In the genomic region with DNA sequence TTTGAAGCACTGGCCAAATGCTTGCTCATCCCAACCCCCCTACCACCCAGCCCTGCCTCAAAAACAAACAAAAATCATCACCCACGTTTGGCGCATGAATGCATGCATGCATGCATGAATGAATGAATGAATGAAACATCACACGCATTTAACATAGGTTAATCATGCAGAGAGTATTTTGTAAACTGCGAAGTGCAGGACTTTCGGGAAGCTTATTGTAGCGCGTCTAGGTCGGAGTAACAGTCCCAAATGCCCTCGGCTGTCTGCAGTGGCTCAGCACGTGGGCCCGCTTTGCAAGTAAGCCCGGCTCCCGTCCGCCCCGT, we compare ENCODE assay signal across 9 cellular contexts. TPM values are rescaled to one million over a fixed set of nuclear protein-coding genes. Genes with fewer than 3 reads are reported as not detected.
DNase-seq lines count a peak whose midpoint lies in the region; ATAC-seq and TF ChIP-seq lines count a peak whose summit lies in the region.
"Had no signal": no experiment of that assay in that cellular context is flagged by ENCODE, and none has a peak within 500 bp of the region (broad histone marks: within the 10 kb centered on the region; RNA-seq: fewer than 3 reads in every experiment).

No MANE protein-coding gene starts in this region.

- H3K9me3 ChIP-seq in SK-N-SH, result no peaks in the 10 kb centered on the region
- H3K9me3 ChIP-seq: right atrium auricular region had no signal

- H3K27ac Mint-ChIP-seq in activated naive CD8-positive, alpha-beta T cell treated with anti-CD3 and anti-CD28 coated beads, Interleukin-2, amount 50 U/mL, for 24 hours, result peak overlapping the region; percentile 31
- H3K27ac Mint-ChIP-seq in progenitor cell of endocrine pancreas, result peak overlapping the region; percentile 37

- peak overlapping the region; percentile 85 for H3K4me3 Mint-ChIP-seq in activated naive CD8-positive, alpha-beta T cell treated with anti-CD3 and anti-CD28 coated beads, Interleukin-2, amount 50 U/mL, for 24 hours
- peak overlapping the region; percentile 69 for H3K4me3 Mint-ChIP-seq in progenitor cell of endocrine pancreas (ENCODE audit: low read depth)

- no peak overlapping the region for H3K9ac ChIP-seq in SK-N-SH

- POLR2A ChIA-PET in SK-N-SH (lab: Yijun Ruan, JAX), result interaction anchor here (0.7 to 1.7 kb wide), 3 partner anchors 12 to 156 kb away, joined by 4 to 8 read pairs (median 4); a partner anchor contains a TSS

- DNase-seq in SK-N-SH, result no peak
- DNase-seq in activated naive CD8-positive, alpha-beta T cell treated with anti-CD3 and anti-CD28 coated beads, Interleukin-2, amount 50 U/mL, for 24 hours, result no peak
- DNase-seq in progenitor cell of endocrine pancreas (ENCODE audit: low spot score, unreplicated experiment), result no peak
- no peak for DNase-seq in ureter (ENCODE audit: low spot score)
- no peak for DNase-seq in AG08395 (ENCODE audit: low spot score)
- DNase-seq in activated effector memory CD4-positive, alpha-beta T cell treated with anti-CD3 and anti-CD28 coated beads, Interleukin-2, amount 50 U/mL, for 16 hours, result no peak

- peaks cover 8% of the 10 kb centered on the region for H3K4me1 Mint-ChIP-seq in activated naive CD8-positive, alpha-beta T cell treated with anti-CD3 and anti-CD28 coated beads, Interleukin-2, amount 50 U/mL, for 24 hours
- H3K4me1 Mint-ChIP-seq in progenitor cell of endocrine pancreas (ENCODE audit: low read depth), result peaks cover 14% of the 10 kb centered on the region

- peaks cover 1% of the 10 kb centered on the region for H3F3A ChIP-seq in SK-N-SH (replicated peaks; ENCODE audit: insufficient read depth)

- no peaks in the 10 kb centered on the region for H3K36me3 Mint-ChIP-seq in activated naive CD8-positive, alpha-beta T cell treated with anti-CD3 and anti-CD28 coated beads, Interleukin-2, amount 50 U/mL, for 24 hours (ENCODE audit: low read depth)
- peaks cover 5% of the 10 kb centered on the region for H3K36me3 Mint-ChIP-seq in progenitor cell of endocrine pancreas (ENCODE audit: insufficient read depth)

- ATAC-seq in SK-N-SH treated with all-trans-retinoic acid at 6 μM for 48 hours (no peak), HG03159 (IDR thresholded peaks at IDR 0.05; ENCODE audit: unreplicated experiment) (peak; percentile 65)
- no peak for ATAC-seq in activated naive CD8-positive, alpha-beta T cell treated with anti-CD3 and anti-CD28 coated beads, Interleukin-2, amount 50 U/mL, for 24 hours

- TF ChIP-seq RAD21 in SK-N-SH (IDR thresholded peaks at IDR 0.05; ENCODE audit: low read length), result no peak

- H3K36me3 ChIP-seq in SK-N-SH (replicated peaks in 1 of 2; ENCODE audit: control insufficient read depth in 1 of 2, insufficient read depth in 2 of 2, low read length in 1 of 2), result peaks cover 2 to 17% of the 10 kb centered on the region in 2 experiments
- H3K36me3 ChIP-seq: right atrium auricular region had no signal

- TF ChIP-seq CTCF in SK-N-SH (IDR thresholded peaks at IDR 0.05) (no peak), progenitor cell of endocrine pancreas (IDR thresholded peaks at IDR 0.05; ENCODE audit: unreplicated experiment) (no peak)

- H3K4me2 ChIP-seq in SK-N-SH, result no peak overlapping the region

- CTCF ChIA-PET in SK-N-SH (lab: Yijun Ruan, JAX), result interaction anchor here (1.0 to 1.4 kb wide), 4 partner anchors 8 to 24 kb away, joined by 3 to 4 read pairs (median 4); no protein-coding TSS in a partner anchor

- H3K9me3 Mint-ChIP-seq in activated naive CD8-positive, alpha-beta T cell treated with anti-CD3 and anti-CD28 coated beads, Interleukin-2, amount 50 U/mL, for 24 hours, result no peaks in the 10 kb centered on the region
- H3K9me3 Mint-ChIP-seq in progenitor cell of endocrine pancreas (ENCODE audit: low read depth), result no peaks in the 10 kb centered on the region

- WGBS in SK-N-SH (ENCODE audit: low lambda C conversion rate), result 25% methylated on average over 8 of the region's 15 CpGs

- peaks cover 16% of the 10 kb centered on the region for H3K79me2 ChIP-seq in SK-N-SH (ENCODE audit: insufficient read depth)

- peak overlapping the region; percentile 73; the same call in 1 of the 2 replicates for H2AFZ ChIP-seq in SK-N-SH (ENCODE audit: low read depth)

- H3K4me1 ChIP-seq in SK-N-SH (ENCODE audit: control insufficient read depth in 1 of 2, insufficient read depth in 2 of 2, low read depth in 1 of 2, low read length in 1 of 2), result peaks cover 9% of the 10 kb centered on the region in 2 experiments; a peak in 2 of 4 replicates

- no peaks in the 10 kb centered on the region for H3K9me2 ChIP-seq in SK-N-SH

- no peak for TF ChIP-seq EP300 in SK-N-SH (IDR thresholded peaks at IDR 0.05; ENCODE audit: borderline replicate concordance in 1 of 2, low read depth in 1 of 2, low read length in 1 of 2)

- no peaks in the 10 kb centered on the region for H3K27me3 ChIP-seq in SK-N-SH (ENCODE audit: insufficient read depth)
- H3K27me3 ChIP-seq: right atrium auricular region had no signal

- H3K27me3 Mint-ChIP-seq in activated naive CD8-positive, alpha-beta T cell treated with anti-CD3 and anti-CD28 coated beads, Interleukin-2, amount 50 U/mL, for 24 hours, result peaks cover 2% of the 10 kb centered on the region
- peaks cover 9% of the 10 kb centered on the region for H3K27me3 Mint-ChIP-seq in progenitor cell of endocrine pancreas

- H3K4me3 ChIP-seq in SK-N-SH (ENCODE audit: low read depth in 2 of 2, low read length in 1 of 2), result no peak overlapping the region

- no peaks in the 10 kb centered on the region for H4K20me1 ChIP-seq in SK-N-SH (ENCODE audit: insufficient read depth)

- H3K27ac ChIP-seq in SK-N-SH (ENCODE audit: low read depth in 2 of 2, low read length in 1 of 2), result no peak overlapping the region

TF ChIP-seq in SK-N-SH, 30 proteins besides CTCF, POLR2A, EP300 and RAD21:
- TF ChIP-seq, protein P1, sequence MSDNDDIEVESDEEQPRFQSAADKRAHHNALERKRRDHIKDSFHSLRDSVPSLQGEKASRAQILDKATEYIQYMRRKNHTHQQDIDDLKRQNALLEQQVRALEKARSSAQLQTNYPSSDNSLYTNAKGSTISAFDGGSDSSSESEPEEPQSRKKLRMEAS (IDR thresholded peaks at IDR 0.05; ENCODE audit: low read depth), result peak; percentile 99
- TF ChIP-seq, protein P2, sequence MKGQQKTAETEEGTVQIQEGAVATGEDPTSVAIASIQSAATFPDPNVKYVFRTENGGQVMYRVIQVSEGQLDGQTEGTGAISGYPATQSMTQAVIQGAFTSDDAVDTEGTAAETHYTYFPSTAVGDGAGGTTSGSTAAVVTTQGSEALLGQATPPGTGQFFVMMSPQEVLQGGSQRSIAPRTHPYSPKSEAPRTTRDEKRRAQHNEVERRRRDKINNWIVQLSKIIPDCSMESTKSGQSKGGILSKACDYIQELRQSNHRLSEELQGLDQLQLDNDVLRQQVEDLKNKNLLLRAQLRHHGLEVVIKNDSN (IDR thresholded peaks at IDR 0.05; ENCODE audit: borderline replicate concordance, low read depth), result peak; percentile 42; the same call in 1 of the 2 replicates
- no peak for TF ChIP-seq SMC3 (IDR thresholded peaks at IDR 0.05; ENCODE audit: low read depth, low read length)
- peak; percentile 94 for TF ChIP-seq MXI1 (IDR thresholded peaks at IDR 0.05; ENCODE audit: low read depth, low read length)

TF ChIP-seq in SK-N-SH treated with all-trans-retinoic acid at 6 μM for 48 hours, 23 proteins besides CTCF, POLR2A, EP300 and RAD21:
- TF ChIP-seq ESRRG (CRISPR knock-in tag; IDR thresholded peaks at IDR 0.05), result no peak
- TF ChIP-seq, protein P3, sequence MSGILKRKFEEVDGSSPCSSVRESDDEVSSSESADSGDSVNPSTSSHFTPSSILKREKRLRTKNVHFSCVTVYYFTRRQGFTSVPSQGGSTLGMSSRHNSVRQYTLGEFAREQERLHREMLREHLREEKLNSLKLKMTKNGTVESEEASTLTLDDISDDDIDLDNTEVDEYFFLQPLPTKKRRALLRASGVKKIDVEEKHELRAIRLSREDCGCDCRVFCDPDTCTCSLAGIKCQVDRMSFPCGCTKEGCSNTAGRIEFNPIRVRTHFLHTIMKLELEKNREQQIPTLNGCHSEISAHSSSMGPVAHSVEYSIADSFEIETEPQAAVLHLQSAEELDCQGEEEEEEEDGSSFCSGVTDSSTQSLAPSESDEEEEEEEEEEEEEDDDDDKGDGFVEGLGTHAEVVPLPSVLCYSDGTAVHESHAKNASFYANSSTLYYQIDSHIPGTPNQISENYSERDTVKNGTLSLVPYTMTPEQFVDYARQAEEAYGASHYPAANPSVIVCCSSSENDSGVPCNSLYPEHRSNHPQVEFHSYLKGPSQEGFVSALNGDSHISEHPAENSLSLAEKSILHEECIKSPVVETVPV (CRISPR knock-in tag; IDR thresholded peaks at IDR 0.05), result no peak
- no peak for TF ChIP-seq ZNF565 (CRISPR knock-in tag; conservative IDR thresholded peaks at IDR 0.05; ENCODE audit: low read depth)
- TF ChIP-seq, protein P4, sequence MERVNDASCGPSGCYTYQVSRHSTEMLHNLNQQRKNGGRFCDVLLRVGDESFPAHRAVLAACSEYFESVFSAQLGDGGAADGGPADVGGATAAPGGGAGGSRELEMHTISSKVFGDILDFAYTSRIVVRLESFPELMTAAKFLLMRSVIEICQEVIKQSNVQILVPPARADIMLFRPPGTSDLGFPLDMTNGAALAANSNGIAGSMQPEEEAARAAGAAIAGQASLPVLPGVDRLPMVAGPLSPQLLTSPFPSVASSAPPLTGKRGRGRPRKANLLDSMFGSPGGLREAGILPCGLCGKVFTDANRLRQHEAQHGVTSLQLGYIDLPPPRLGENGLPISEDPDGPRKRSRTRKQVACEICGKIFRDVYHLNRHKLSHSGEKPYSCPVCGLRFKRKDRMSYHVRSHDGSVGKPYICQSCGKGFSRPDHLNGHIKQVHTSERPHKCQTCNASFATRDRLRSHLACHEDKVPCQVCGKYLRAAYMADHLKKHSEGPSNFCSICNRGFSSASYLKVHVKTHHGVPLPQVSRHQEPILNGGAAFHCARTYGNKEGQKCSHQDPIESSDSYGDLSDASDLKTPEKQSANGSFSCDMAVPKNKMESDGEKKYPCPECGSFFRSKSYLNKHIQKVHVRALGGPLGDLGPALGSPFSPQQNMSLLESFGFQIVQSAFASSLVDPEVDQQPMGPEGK (CRISPR knock-in tag; IDR thresholded peaks at IDR 0.05; ENCODE audit: borderline replicate concordance), result no peak
- TF ChIP-seq ZC3H10 (CRISPR knock-in tag; IDR thresholded peaks at IDR 0.05), result no peak
- TF ChIP-seq OSR1 (CRISPR knock-in tag; IDR thresholded peaks at IDR 0.05), result no peak

RNA-seq across cellular contexts. Expression of a gene that starts 0.3 kb away (rescaled TPM):
- 7.9 and 10.8 TPM in 2 replicates for polyA plus RNA-seq in SK-N-SH (2012; rRNA removed)
- 11.1 and 17.1 TPM in 2 replicates for polyA plus RNA-seq in SK-N-SH (2012; cell fraction: cytosol; rRNA removed)
- 9.5 and 18.2 TPM in 2 replicates for polyA plus RNA-seq in SK-N-SH (2012; cell fraction: nucleus; rRNA removed)
- 46.1 and 48.7 TPM in 2 replicates for total RNA-seq in progenitor cell of endocrine pancreas
- total RNA-seq in ureter, result 21.9 TPM
